In genomic region chr1:152047607-152047953, GRCh38 we compare ENCODE assay signal across 9 cellular contexts. TPM values are rescaled to one million over a fixed set of nuclear protein-coding genes. Genes with fewer than 3 reads are reported as not detected.
DNase-seq lines count a peak whose midpoint lies in the region; ATAC-seq and TF ChIP-seq lines count a peak whose summit lies in the region.
"Had no signal": no experiment of that assay in that cellular context is flagged by ENCODE, and none has a peak within 500 bp of the region (broad histone marks: within the 10 kb centered on the region; RNA-seq: fewer than 3 reads in every experiment).

No MANE protein-coding gene starts in this region.

- TF ChIP-seq CTCF in Calu3 (IDR thresholded peaks at IDR 0.05; ENCODE audit: unreplicated experiment) (no peak), brain (conservative IDR thresholded peaks at IDR 0.05) (no peak), lower leg skin (IDR thresholded peaks at IDR 0.05) (no peak), transverse colon (IDR thresholded peaks at IDR 0.05) (no peak)

- peaks cover under 1% of the 10 kb centered on the region for H3K27me3 Mint-ChIP-seq in Calu3 (ENCODE audit: unreplicated experiment)
- peaks cover 24% of the 10 kb centered on the region for H3K27me3 Mint-ChIP-seq in brain

- H3K4me1 Mint-ChIP-seq in Calu3 (ENCODE audit: low read depth, unreplicated experiment), result peaks cover 38% of the 10 kb centered on the region
- peaks cover 11% of the 10 kb centered on the region for H3K4me1 Mint-ChIP-seq in brain

- CTCF ChIA-PET in Calu3 (lab: Charles Lee), result interaction anchor here (0.5 to 4.1 kb wide), 6 partner anchors 8 to 442 kb away, joined by 3 to 59 read pairs (median 6); partner anchors contain the start of gene S100A11

- peak overlapping the region; percentile 55; the same call in 1 of the 2 replicates for H3K4me3 ChIP-seq in Karpas-422 (ENCODE audit: low read length)
- H3K4me3 ChIP-seq in lower leg skin (ENCODE audit: low read depth, poor library complexity, severe bottlenecking), result no peak overlapping the region
- peak overlapping the region in 2 of 4 donors; percentile 13 to 18 for H3K4me3 ChIP-seq in transverse colon

- H3K27ac ChIP-seq in Karpas-422 (ENCODE audit: low read length) (peak overlapping the region; percentile 43), transverse colon (peak overlapping the region; percentile 91 to 95 (median 93))

- BruUV-seq in Calu3 (replicated peaks; lab: Mats Ljungman, UMichigan), result TSS peak; percentile 92

- peaks cover 18% of the 10 kb centered on the region for H3K4me1 ChIP-seq in Karpas-422 (ENCODE audit: low read length)
- peaks cover 16 to 26% (median 20%) of the 10 kb centered on the region in 4 donors for H3K4me1 ChIP-seq in transverse colon

- no peaks in the 10 kb centered on the region for H3K9me3 ChIP-seq in Karpas-422 (ENCODE audit: low read length)
- H3K9me3 ChIP-seq in transverse colon, result no peaks in the 10 kb centered on the region

- H3K36me3 ChIP-seq in Karpas-422 (ENCODE audit: insufficient read depth, low read length), result no peaks in the 10 kb centered on the region
- no peaks in the 10 kb centered on the region for H3K36me3 ChIP-seq in transverse colon

- H3K27ac Mint-ChIP-seq in Calu3 (ENCODE audit: unreplicated experiment), result peak overlapping the region; percentile 84
- peak overlapping the region; percentile 75 to 98 (median 94) for H3K27ac Mint-ChIP-seq in brain

- no peak for TF ChIP-seq EP300 in transverse colon (IDR thresholded peaks at IDR 0.05; ENCODE audit: low read depth)

- intact Hi-C loops in Calu3 (cut with micrococcal nuclease; ENCODE audit: unreplicated experiment) (no loop called here), lower leg skin (cut with DNase I; ENCODE audit: low total_unique reads) (no loop called here), transverse colon (cut with DNase I; ENCODE audit: low total_unique reads) (no loop called here)

- TF ChIP-seq POLR2A in lower leg skin (IDR thresholded peaks at IDR 0.05) (no peak), transverse colon (IDR thresholded peaks at IDR 0.05) (no peak)

- H4K20me1 ChIP-seq in Karpas-422 (ENCODE audit: insufficient read depth, low read depth, low read length), result no peaks in the 10 kb centered on the region

- peak overlapping the region; percentile 45 for H2AFZ ChIP-seq in Karpas-422 (ENCODE audit: low read length)

- H3K4me2 ChIP-seq in Karpas-422 (ENCODE audit: low read depth, low read length, poor library complexity, severe bottlenecking), result peak overlapping the region; percentile 73

- H3K79me2 ChIP-seq in Karpas-422 (ENCODE audit: low read length), result no peaks in the 10 kb centered on the region

- peak overlapping the region; percentile 63 for H3K9ac ChIP-seq in Karpas-422 (ENCODE audit: low read length)

- WGBS in lower leg skin, 2 donors, result 2 to 6% methylated on average over 5 of the region's 5 CpGs
- WGBS in transverse colon (ENCODE audit: low coverage in 1 of 2), 2 donors, result 13% methylated on average over 5 of the region's 5 CpGs; no CpG with 5 or more reads in 1 of the 2 donors

- no peaks in the 10 kb centered on the region for H3K9me2 ChIP-seq in Karpas-422 (replicated peaks; ENCODE audit: insufficient read depth, low read length)

- in situ Hi-C loops in transverse colon (cut with MboI; ENCODE audit: low pct_ligation_motif_present in 1 of 4, low pct_unique_long_range_greater_than_20kb in 1 of 4, low sequenced_read_pairs in 3 of 4), result no loop called here

- H3K4me3 Mint-ChIP-seq in Calu3 (ENCODE audit: low read depth, unreplicated experiment), result peak overlapping the region; percentile 48
- H3K4me3 Mint-ChIP-seq in brain, result peak overlapping the region; percentile 3 to 74 (median 60)

- H3K36me3 Mint-ChIP-seq in Calu3 (ENCODE audit: insufficient read depth, unreplicated experiment), result peaks cover 16% of the 10 kb centered on the region
- no peaks in the 10 kb centered on the region for H3K36me3 Mint-ChIP-seq in brain

- no peak for ATAC-seq in HG03457 (IDR thresholded peaks at IDR 0.05; ENCODE audit: unreplicated experiment)
- ATAC-seq in HG03175 (IDR thresholded peaks at IDR 0.05; ENCODE audit: unreplicated experiment), result no peak

- DNase-seq in Calu3, result peak; percentile 87
- DNase-seq in Karpas-422, result no peak
- peak; percentile 82 to 89 for DNase-seq in lower leg skin (ENCODE audit: low spot score in 2 of 2)
- no peak for DNase-seq in transverse colon
- DNase-seq in iPS-NIHi11 (ENCODE audit: low spot score), result no peak

- H3K27me3 ChIP-seq in Karpas-422 (ENCODE audit: low read length) (no peaks in the 10 kb centered on the region), transverse colon (no peaks in the 10 kb centered on the region)

- peaks cover 3% of the 10 kb centered on the region for H3K9me3 Mint-ChIP-seq in Calu3 (ENCODE audit: low read depth, unreplicated experiment)
- H3K9me3 Mint-ChIP-seq in brain, result no peaks in the 10 kb centered on the region

RNA-seq across cellular contexts. Expression of gene S100A11, which starts 10.8 kb away (rescaled TPM):
- 1,217 and 1,326 TPM in 2 replicates for total RNA-seq in Calu3 (2022)
- 68.5 and 155 TPM in 2 replicates for total RNA-seq in Karpas-422 (2014; rRNA removed; shearing (Covaris generic); ENCODE audit: low replicate concordance)
- 56.7 TPM for polyA plus RNA-seq in brain (ENCODE audit: insufficient read depth, low read depth, low replicate concordance)
- 100 to 1,000 TPM; 394 to 516 (median 448) TPM for total RNA-seq in lower leg skin
- 100 to 1,000 TPM in 1 of 4 donors, 10 to 100 TPM in 3; 35.6 to 108 (median 54.8) TPM for total RNA-seq in transverse colon

RNA-seq across cellular contexts. Expression of gene TCHHL1, which starts 41.3 kb away (rescaled TPM):
- total RNA-seq in Calu3 (2022) (not detected in 2 replicates), lower leg skin (1 to 10 TPM in 1 of 4 donors, not detected in 3; 6.6 TPM), transverse colon (not detected)
- total RNA-seq in Karpas-422 (2014; rRNA removed; shearing (Covaris generic); ENCODE audit: low replicate concordance), result not detected in 2 replicates
- not detected for polyA plus RNA-seq in brain (ENCODE audit: insufficient read depth, low read depth, low replicate concordance)
- total RNA-seq: LHCN-M2 had no signal

RNA-seq across cellular contexts. Expression of gene S100A10, which starts 53.9 kb away (rescaled TPM):
- total RNA-seq in Calu3 (2022) (882 and 921 TPM in 2 replicates), lower leg skin (100 to 1,000 TPM in 2 of 4 donors, 10 to 100 TPM in 2; 74.8 to 153 (median 102) TPM), transverse colon (100 to 1,000 TPM in 3 of 4 donors, 10 to 100 TPM in 1; 59.1 to 289 (median 251) TPM)
- total RNA-seq in Karpas-422 (2014; rRNA removed; shearing (Covaris generic); ENCODE audit: low replicate concordance), result 0.56 and 4.2 TPM in 2 replicates
- 28.7 TPM for polyA plus RNA-seq in brain (ENCODE audit: insufficient read depth, low read depth, low replicate concordance)

Comparison
In these comparisons a context has a peak if more than half of its experiments do, and no peak if none do; other contexts are left out.
1. DNase-seq: peak in Calu3 (single experiment) and lower leg skin (2 of 2); none in Karpas-422 (single experiment), transverse colon (single experiment) and iPS-NIHi11 (single experiment).
2. RNA of gene S100A10, which starts 53.9 kb away (total RNA-seq): 882 to 921 TPM in Calu3, 59.1 to 289 TPM in transverse colon and 74.8 to 153 TPM in lower leg skin; 0.56 to 4.2 TPM in Karpas-422; every median in the first group is over 10 times any median in the second.